ENCODE assay signal across 14 cellular contexts in the genomic region with DNA sequence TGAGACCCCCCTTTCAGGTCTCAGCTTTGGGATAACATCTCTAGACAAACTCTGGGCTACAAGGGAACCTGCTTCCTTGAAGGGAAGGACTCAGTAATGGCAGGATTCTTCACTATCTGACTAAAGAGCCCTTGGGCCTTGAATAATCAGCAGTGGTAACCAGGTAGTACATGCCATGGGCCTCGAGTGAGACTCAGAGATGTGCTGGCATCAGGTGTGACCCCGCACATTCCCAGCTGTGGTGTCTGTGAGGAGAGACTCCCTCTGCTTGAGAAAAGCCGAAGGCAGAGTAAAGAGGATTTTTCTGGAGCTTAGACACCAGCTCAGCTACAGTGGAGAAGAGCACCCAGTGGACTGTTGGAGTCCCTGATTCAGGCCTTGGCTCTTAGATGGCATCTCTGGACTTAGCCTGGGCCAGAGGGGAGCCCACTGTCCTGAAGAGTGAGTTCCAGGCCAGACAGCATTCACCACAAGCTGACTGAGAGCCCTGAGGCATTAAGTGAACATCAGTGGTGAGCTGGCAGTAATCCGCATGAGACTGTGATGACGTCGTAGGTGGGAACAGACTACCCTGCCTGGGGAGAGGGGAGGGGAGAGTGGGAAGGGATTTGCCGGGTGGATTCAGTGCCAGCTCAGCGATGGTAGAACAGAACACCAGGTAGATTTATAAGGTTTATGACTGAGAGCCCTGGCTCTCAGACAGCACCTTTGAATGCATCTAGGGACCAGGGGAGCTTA. TPM values are rescaled to one million over a fixed set of nuclear protein-coding genes. Genes with fewer than 3 reads are reported as not detected.
A peak's percentile ranks its signal among the peaks of the same experiment; 100 is the strongest.
DNase-seq lines count a peak whose midpoint lies in the region; ATAC-seq, FAIRE-seq and TF ChIP-seq lines count a peak whose summit lies in the region.
"Had no signal": no experiment of that assay in that cellular context is flagged by ENCODE, and none has a peak within 500 bp of the region (broad histone marks: within the 10 kb centered on the region; RNA-seq: fewer than 3 reads in every experiment).

No MANE protein-coding gene starts in this region.

- TF ChIP-seq POLR2A in GM12892 (IDR thresholded peaks at IDR 0.05; ENCODE audit: low read depth, low read length): no peak

- H3K9me1 ChIP-seq in keratinocyte (ENCODE audit: control insufficient read depth, extremely low read depth, insufficient read depth, low read length): no peaks in the 10 kb centered on the region

- H3K9me2 ChIP-seq in PC-3 (replicated peaks; ENCODE audit: low read length): no peaks in the 10 kb centered on the region

- POLR2A ChIA-PET in PC-3 (lab: Charles Lee; ENCODE audit: unreplicated experiment): no interaction called here

- DNase-seq in D721Med (ENCODE audit: insufficient read length, low spot score): peak; percentile 43
- DNase-seq in PC-3: peak; percentile 94
- DNase-seq in mammary epithelial cell: peak; percentile 98
- peak; percentile 97 for DNase-seq in keratinocyte (ENCODE audit: low read depth, low spot score)
- no peak for DNase-seq in GM12892 (ENCODE audit: insufficient read length)
- DNase-seq in natural killer cell: no peak
- DNase-seq: activated CD4-positive, alpha-beta memory T cell treated with anti-CD3 and anti-CD28 coated beads, Interleukin-2, amount 10 ng/mL, durations not matched to agents 7 days and 5 days; GOT3; MM.1S; NCI-H510A treated with DMSO at 0.1 percent for 48 hours had no signal

- peak overlapping the region; percentile 66 for H3K4me2 ChIP-seq in PC-3 (ENCODE audit: low read length)
- peak overlapping the region; percentile 4 for H3K4me2 ChIP-seq in mammary epithelial cell (ENCODE audit: insufficient read depth, low read depth, low read length)
- peak overlapping the region; percentile 62 for H3K4me2 ChIP-seq in keratinocyte (ENCODE audit: control insufficient read depth, extremely low read depth, insufficient read depth, low read depth, low read length)

- H3K36me3 Mint-ChIP-seq in natural killer cell: no peaks in the 10 kb centered on the region
- H3K36me3 Mint-ChIP-seq: natural killer cell treated with Interleukin-12 subunit alpha and Interleukin-12 subunit beta and Interleukin-15 and Interleukin-18, amount 100 ng/mL, for 72 hours had no signal

- dilution Hi-C loops in mammary epithelial cell (cut with HindIII; ENCODE audit: low sequenced_read_pairs): no loop called here
- dilution Hi-C loops in keratinocyte (cut with MboI; ENCODE audit: extremely low pct_ligation_motif_present, low sequenced_read_pairs): no loop called here

- intact Hi-C loops in PC-3 (cut with micrococcal nuclease): loop anchor here (10.0 kb wide), 1 partner anchor 185 kb away; no protein-coding TSS in a partner anchor
- intact Hi-C loops in mammary epithelial cell (cut with micrococcal nuclease): loop anchor here (2.0 to 10.0 kb wide), 6 partner anchors 15 to 758 kb away; no protein-coding TSS in a partner anchor
- intact Hi-C loops in natural killer cell (cut with micrococcal nuclease): no loop called here

- H3K27ac ChIP-seq in PC-3 (ENCODE audit: low read length) (peak overlapping the region; percentile 84), mammary epithelial cell (ENCODE audit: insufficient read depth, low read depth, low read length) (peak overlapping the region; percentile 44), keratinocyte (ENCODE audit: control insufficient read depth, insufficient read depth, low read length) (peak overlapping the region; percentile 80)
- H3K27ac ChIP-seq: C4-2B had no signal

- H4K20me1 ChIP-seq in PC-3 (ENCODE audit: low read length): no peaks in the 10 kb centered on the region
- no peaks in the 10 kb centered on the region for H4K20me1 ChIP-seq in mammary epithelial cell (ENCODE audit: insufficient read depth, low read length)
- no peaks in the 10 kb centered on the region for H4K20me1 ChIP-seq in keratinocyte (ENCODE audit: control insufficient read depth, extremely low read depth, insufficient read depth, low read length)

- WGBS in mammary epithelial cell (ENCODE audit: low coverage, missing lambda C conversion rate): 27% methylated on average over 7 of the region's 8 CpGs

- peak; percentile 54 for ATAC-seq in PC-3
- no peak for ATAC-seq in HG03175 (IDR thresholded peaks at IDR 0.05; ENCODE audit: unreplicated experiment)
- ATAC-seq in HG03108 (IDR thresholded peaks at IDR 0.05; ENCODE audit: unreplicated experiment): no peak
- ATAC-seq in natural killer cell: no peak
- ATAC-seq: natural killer cell treated with Interleukin-12 subunit alpha and Interleukin-12 subunit beta and Interleukin-15 and Interleukin-18, amount 100 ng/mL, for 72 hours had no signal

- no peak overlapping the region for H3K4me3 Mint-ChIP-seq in natural killer cell
- H3K4me3 Mint-ChIP-seq: activated CD4-positive, alpha-beta memory T cell treated with anti-CD3 and anti-CD28 coated beads, Interleukin-2, amount 10 ng/mL, durations not matched to agents 7 days and 5 days; natural killer cell treated with Interleukin-12 subunit alpha and Interleukin-12 subunit beta and Interleukin-15 and Interleukin-18, amount 100 ng/mL, for 72 hours had no signal

- H3K27me3 Mint-ChIP-seq in natural killer cell (ENCODE audit: low read depth in 2 of 2): peaks cover 0 to 4% of the 10 kb centered on the region in 2 donors

- TF ChIP-seq CTCF in D721Med (IDR thresholded peaks at IDR 0.05; ENCODE audit: insufficient read depth, missing control alignments): no peak
- TF ChIP-seq CTCF in PC-3 (conservative IDR thresholded peaks at IDR 0.05; ENCODE audit: low read depth, low read length): no peak
- no peak for TF ChIP-seq CTCF in mammary epithelial cell (conservative IDR thresholded peaks at IDR 0.05 in 1 of 2, IDR thresholded peaks at IDR 0.05 in 1 of 2; ENCODE audit: extremely low read depth in 1 of 2, insufficient read depth in 1 of 2, low read depth in 1 of 2, low read length in 2 of 2)
- no peak for TF ChIP-seq CTCF in keratinocyte (optimal IDR thresholded peaks at IDR 0.05 in 1 of 3, IDR thresholded peaks at IDR 0.05 in 1 of 3, conservative IDR thresholded peaks at IDR 0.05 in 1 of 3; ENCODE audit: extremely low read depth in 1 of 3, insufficient read depth in 2 of 3, low read length in 3 of 3)
- TF ChIP-seq CTCF in natural killer cell (IDR thresholded peaks at IDR 0.05): no peak

- H2AFZ ChIP-seq in PC-3 (ENCODE audit: low read length): 0 out of 2 replicates have a peak overlapping the region, but pooled peaks have one; percentile 27
- peak overlapping the region; percentile 75 for H2AFZ ChIP-seq in mammary epithelial cell (ENCODE audit: low read depth, low read length)
- peak overlapping the region; percentile 35 for H2AFZ ChIP-seq in keratinocyte (ENCODE audit: control insufficient read depth, low read length)

- H3K9ac ChIP-seq in PC-3 (ENCODE audit: low read length) (peak overlapping the region; percentile 49; the same call in 1 of the 2 replicates), mammary epithelial cell (ENCODE audit: insufficient read depth, low read length) (no peak overlapping the region), keratinocyte (ENCODE audit: control insufficient read depth, extremely low read depth, insufficient read depth, low read length) (peak overlapping the region; percentile 63)

- no peak overlapping the region for H3K27ac Mint-ChIP-seq in natural killer cell
- H3K27ac Mint-ChIP-seq: activated CD4-positive, alpha-beta memory T cell treated with anti-CD3 and anti-CD28 coated beads, Interleukin-2, amount 10 ng/mL, durations not matched to agents 7 days and 5 days; natural killer cell treated with Interleukin-12 subunit alpha and Interleukin-12 subunit beta and Interleukin-15 and Interleukin-18, amount 100 ng/mL, for 72 hours had no signal

- CTCF ChIA-PET in PC-3 (lab: Charles Lee) (interaction anchor here (0.6 kb wide), 2 partner anchors 385 to 841 kb away, joined by 3 to 6 read pairs; no protein-coding TSS in a partner anchor), mammary epithelial cell (lab: Charles Lee; ENCODE audit: low non-redundant PET) (no interaction called here)

- H3K27me3 ChIP-seq in PC-3 (ENCODE audit: low read length) (no peaks in the 10 kb centered on the region), mammary epithelial cell (ENCODE audit: insufficient read depth, low read length) (no peaks in the 10 kb centered on the region), keratinocyte (ENCODE audit: control insufficient read depth, extremely low read depth, insufficient read depth, low read length) (no peaks in the 10 kb centered on the region)

- H3F3A ChIP-seq in PC-3 (ENCODE audit: low read length, unreplicated experiment): no peaks in the 10 kb centered on the region

- H3K9me3 Mint-ChIP-seq in natural killer cell: no peaks in the 10 kb centered on the region
- H3K9me3 Mint-ChIP-seq: activated CD4-positive, alpha-beta memory T cell treated with anti-CD3 and anti-CD28 coated beads, Interleukin-2, amount 10 ng/mL, durations not matched to agents 7 days and 5 days; natural killer cell treated with Interleukin-12 subunit alpha and Interleukin-12 subunit beta and Interleukin-15 and Interleukin-18, amount 100 ng/mL, for 72 hours had no signal

- H3K36me3 ChIP-seq in PC-3 (ENCODE audit: low read depth, low read length) (no peaks in the 10 kb centered on the region), mammary epithelial cell (ENCODE audit: insufficient read depth, low read length) (no peaks in the 10 kb centered on the region), keratinocyte (ENCODE audit: control insufficient read depth in 2 of 2, extremely low read depth in 1 of 2, insufficient read depth in 2 of 2, low read length in 2 of 2) (no peaks in the 10 kb centered on the region)

- in situ Hi-C loops in mammary epithelial cell (cut with MboI; ENCODE audit: low sequenced_read_pairs in 2 of 2): loop anchor here (5.0 to 25.0 kb wide), 5 partner anchors 248 to 755 kb away; no protein-coding TSS in a partner anchor

- peak; percentile 95 for FAIRE-seq in D721Med (lab: Jason Lieb, UNC)
- FAIRE-seq in keratinocyte (lab: Jason Lieb, UNC): peak; percentile 99
- no peak for FAIRE-seq in GM12892 (lab: Jason Lieb, UNC)

- no peaks in the 10 kb centered on the region for H3K9me3 ChIP-seq in PC-3 (ENCODE audit: low read length)
- H3K9me3 ChIP-seq in mammary epithelial cell (replicated peaks; ENCODE audit: insufficient read depth, low read length): no peaks in the 10 kb centered on the region
- no peaks in the 10 kb centered on the region for H3K9me3 ChIP-seq in keratinocyte (ENCODE audit: control insufficient read depth, low read depth, low read length)

- H3K4me1 ChIP-seq in PC-3 (ENCODE audit: insufficient read depth, low read length): peaks cover 38% of the 10 kb centered on the region
- peaks cover 32% of the 10 kb centered on the region for H3K4me1 ChIP-seq in mammary epithelial cell (ENCODE audit: insufficient read depth, low read length)
- H3K4me1 ChIP-seq in keratinocyte (ENCODE audit: control insufficient read depth, extremely low read depth, insufficient read depth, low read length): peaks cover 40% of the 10 kb centered on the region

- H3K79me2 ChIP-seq in PC-3 (ENCODE audit: low read length): no peaks in the 10 kb centered on the region
- no peaks in the 10 kb centered on the region for H3K79me2 ChIP-seq in mammary epithelial cell (ENCODE audit: insufficient read depth, low read length)
- H3K79me2 ChIP-seq in keratinocyte (ENCODE audit: control insufficient read depth, insufficient read depth, low read length): no peaks in the 10 kb centered on the region

- H3K4me1 Mint-ChIP-seq in natural killer cell: no peaks in the 10 kb centered on the region

- H3K4me3 ChIP-seq in PC-3 (ENCODE audit: low read length) (peak overlapping the region; percentile 14; the same call in 1 of the 2 replicates), mammary epithelial cell (replicated peaks in 1 of 3; ENCODE audit: insufficient read depth in 1 of 3, low read depth in 2 of 3, low read length in 3 of 3) (no peak overlapping the region), keratinocyte (ENCODE audit: control insufficient read depth in 2 of 3, extremely low read depth in 1 of 3, insufficient read depth in 2 of 3, low read depth in 1 of 3, low read length in 3 of 3) (peak overlapping the region in 2 of 3 experiments; percentile 23 to 31)

- BruUV-seq in PC-3 (replicated peaks; lab: Mats Ljungman, UMichigan) (no TSS peak), mammary epithelial cell (replicated peaks; lab: Mats Ljungman, UMichigan) (no TSS peak)

RNA-seq across cellular contexts. Expression of a gene that starts 5.3 kb away (rescaled TPM):
- total RNA-seq in PC-3 (2014; rRNA removed) (5.0 and 5.3 TPM in 2 replicates), mammary epithelial cell (1 to 10 TPM; 3.7 to 5.5 TPM), natural killer cell (10 to 100 TPM in 1 of 3 donors, 1 to 10 TPM in 2; 7.3 to 10.1 (median 7.4) TPM)
- polyA plus RNA-seq in mammary epithelial cell (0.93 TPM), keratinocyte (1.2 to 2.0 TPM (median 1.4 TPM) in 3 replicates)
- polyA minus RNA-seq in mammary epithelial cell (1.8 TPM), keratinocyte (0.39 to 4.4 TPM (median 1.5 TPM) in 3 replicates)
- 3.6 TPM for polyA plus RNA-seq in keratinocyte (2011; ENCODE audit: low read depth)
- 0.84 and 0.96 TPM in 2 replicates for polyA plus RNA-seq in keratinocyte (2011; cell fraction: cytosol; rRNA removed)
- 3.6 and 4.7 TPM in 2 replicates for polyA plus RNA-seq in keratinocyte (2011; cell fraction: nucleus; rRNA removed)
- polyA plus RNA-seq in keratinocyte (2012; ENCODE audit: low replicate concordance): 1.5 and 1.6 TPM in 2 replicates
- polyA minus RNA-seq in keratinocyte (2011; cell fraction: cytosol; rRNA and poly(A)+ RNA removed): 3.3 TPM
- 5.2 and 11.6 TPM in 2 replicates for polyA minus RNA-seq in keratinocyte (2011; cell fraction: nucleus; rRNA and poly(A)+ RNA removed)
- 3.7 TPM for polyA plus RNA-seq in GM12892 (2012; ENCODE audit: missing spikeins)

Comparison
In these comparisons a context has a peak if more than half of its experiments do, and no peak if none do; other contexts are left out.
1. DNase-seq: peak in D721Med (single experiment), PC-3 (single experiment), mammary epithelial cell (single experiment) and keratinocyte (single experiment); none in GM12892 (single experiment) and natural killer cell (single experiment).
2. H3K4me2 ChIP-seq: peak in every context shown above with its lines; median percentile 66 in PC-3; 62 in keratinocyte; 4 in mammary epithelial cell.
3. H3K4me3 ChIP-seq: peak in PC-3 (single experiment) and keratinocyte (2 of 3); none in mammary epithelial cell (0 of 3).
4. Peak in every context shown above with its lines, with median percentiles within 50 percentile points of each other: H2AFZ ChIP-seq and H3K27ac ChIP-seq.